Comparison of ENCODE assay signal across 17 cellular contexts in genomic region chr1:32197074-32197473, GRCh38. TPM values are rescaled to one million over a fixed set of nuclear protein-coding genes. Genes with fewer than 3 reads are reported as not detected.
DNase-seq lines count a peak whose midpoint lies in the region; ATAC-seq and TF ChIP-seq lines count a peak whose summit lies in the region.
"Had no signal": no experiment of that assay in that cellular context is flagged by ENCODE, and none has a peak within 500 bp of the region (broad histone marks: within the 10 kb centered on the region; RNA-seq: fewer than 3 reads in every experiment).

No MANE protein-coding gene starts in this region.

- 76 to 94% (median 93%) methylated on average over 1 of the region's 1 CpG for WGBS in psoas muscle, 3 donors

- H3K79me2 ChIP-seq in Loucy (ENCODE audit: insufficient read depth, low read length): peaks cover 5% of the 10 kb centered on the region; the same call in 1 of the 2 replicates

- H3K27me3 Mint-ChIP-seq in T-helper 1 cell treated with Interleukin-12 subunit alpha and Interleukin-12 subunit beta and Interleukin-4 antibody, amounts not matched to agents 30 μg/mL and 1 μg/mL, for 36 hours (ENCODE audit: low read depth): no peaks in the 10 kb centered on the region
- peaks cover 0 to 7% (median 6%) of the 10 kb centered on the region in 3 donors for H3K27me3 Mint-ChIP-seq in CD14-positive monocyte (ENCODE audit: low read depth in 3 of 3)

- peak overlapping the region; percentile 65 for H3K4me2 ChIP-seq in Loucy (ENCODE audit: low read depth, low read length, poor library complexity, severe bottlenecking)
- H3K4me2 ChIP-seq: A549 had no signal

- H3K9me3 Mint-ChIP-seq in T-helper 1 cell treated with Interleukin-12 subunit alpha and Interleukin-12 subunit beta and Interleukin-4 antibody, amounts not matched to agents 30 μg/mL and 1 μg/mL, for 36 hours: no peaks in the 10 kb centered on the region
- H3K9me3 Mint-ChIP-seq in CD14-positive monocyte: peaks cover 0 to 1% (median 0%) of the 10 kb centered on the region in 7 donors

- H3K36me3 ChIP-seq in Loucy (ENCODE audit: insufficient read depth, low read length): peaks cover 46% of the 10 kb centered on the region; the same call in 1 of the 2 replicates
- peaks cover 20 to 63% of the 10 kb centered on the region in 2 donors for H3K36me3 ChIP-seq in psoas muscle (ENCODE audit: insufficient read depth in 1 of 2, low read depth in 1 of 2)

- H3K27ac ChIP-seq in psoas muscle: peak overlapping the region; percentile 94
- H3K27ac ChIP-seq: A549, foreskin keratinocyte, transverse colon had no signal

- H3K4me3 Mint-ChIP-seq in T-helper 1 cell treated with Interleukin-12 subunit alpha and Interleukin-12 subunit beta and Interleukin-4 antibody, amounts not matched to agents 30 μg/mL and 1 μg/mL, for 36 hours: no peak overlapping the region
- H3K4me3 Mint-ChIP-seq in CD14-positive monocyte: no peak overlapping the region

- H4K20me1 ChIP-seq in Loucy (ENCODE audit: insufficient read depth, low read length, poor library complexity, severe bottlenecking): peaks cover 54% of the 10 kb centered on the region

- DNase-seq in T-helper 1 cell (no peak), glomerular visceral epithelial cell (ENCODE audit: extremely low spot score) (peak; percentile 30), psoas muscle (peak in 1 of 2 donors; percentile 38), CD14-positive monocyte (ENCODE audit: low spot score) (no peak), occipital lobe (lab: John Stamatoyannopoulos, UW) (no peak)
- no peak for DNase-seq in stimulated activated CD4-positive, alpha-beta T cell treated with anti-CD3 and anti-CD28 coated beads, Interleukin-12 subunit alpha, Interleukin-12 subunit beta, amount 100 ng/mL, for 4 hours
- DNase-seq: activated CD8-positive, alpha-beta memory T cell treated with anti-CD3 and anti-CD28 coated beads for 24 hours; activated naive CD4-positive, alpha-beta T cell; central memory CD4-positive, alpha-beta T cell; foreskin keratinocyte; SHP77 treated with DMSO at 0.1 percent for 48 hours; stimulated activated CD4-positive, alpha-beta T cell treated with anti-CD3 and anti-CD28 coated beads, Interleukin-2, amount 100 ng/mL, for 24 hours; stimulated activated CD8-positive, alpha-beta memory T cell treated with anti-CD3 and anti-CD28 coated beads, Interleukin-4, amount 100 ng/mL, for 48 hours; transverse colon had no signal

- intact Hi-C loops in psoas muscle (cut with DNase I) (no loop called here), CD14-positive monocyte (cut with micrococcal nuclease) (no loop called here)

- H2AFZ ChIP-seq in Loucy (ENCODE audit: low read length): no peak overlapping the region

- H3K9me3 ChIP-seq in Loucy (ENCODE audit: insufficient read depth, low read depth, low read length) (no peaks in the 10 kb centered on the region), psoas muscle (no peaks in the 10 kb centered on the region)
- H3K9me3 ChIP-seq: A549, transverse colon had no signal

- H3K9ac ChIP-seq in Loucy (ENCODE audit: low read depth, low read length, poor library complexity, severe bottlenecking): no peak overlapping the region

- peaks cover 7% of the 10 kb centered on the region; the same call in 1 of the 2 replicates for H3F3A ChIP-seq in Loucy (ENCODE audit: low read depth)

- no peak for TF ChIP-seq CTCF in Loucy (conservative IDR thresholded peaks at IDR 0.05; ENCODE audit: low read length)
- TF ChIP-seq CTCF in psoas muscle (IDR thresholded peaks at IDR 0.05): no peak
- TF ChIP-seq CTCF in CD14-positive monocyte (IDR thresholded peaks at IDR 0.05): no peak

- no peak for ATAC-seq in psoas muscle
- ATAC-seq: A549, foreskin keratinocyte had no signal

- H3K4me1 Mint-ChIP-seq in T-helper 1 cell treated with Interleukin-12 subunit alpha and Interleukin-12 subunit beta and Interleukin-4 antibody, amounts not matched to agents 30 μg/mL and 1 μg/mL, for 36 hours (ENCODE audit: low read depth): peaks cover 60% of the 10 kb centered on the region
- peaks cover 23% of the 10 kb centered on the region for H3K4me1 Mint-ChIP-seq in CD14-positive monocyte

- no peaks in the 10 kb centered on the region for H3K9me2 ChIP-seq in Loucy (replicated peaks; ENCODE audit: low read depth, low read length)

- H3K27ac Mint-ChIP-seq in T-helper 1 cell treated with Interleukin-12 subunit alpha and Interleukin-12 subunit beta and Interleukin-4 antibody, amounts not matched to agents 30 μg/mL and 1 μg/mL, for 36 hours: peak overlapping the region; percentile 55
- H3K27ac Mint-ChIP-seq in CD14-positive monocyte: peak overlapping the region in 3 of 7 donors; percentile 29 to 75 (median 64)

- H3K4me3 ChIP-seq in Loucy (ENCODE audit: low read length, poor library complexity, severe bottlenecking): no peak overlapping the region
- H3K4me3 ChIP-seq in psoas muscle: no peak overlapping the region
- H3K4me3 ChIP-seq: A549, transverse colon had no signal

- H3K27me3 ChIP-seq in Loucy (ENCODE audit: insufficient read depth, low read length, poor library complexity, severe bottlenecking) (no peaks in the 10 kb centered on the region), psoas muscle (ENCODE audit: insufficient read depth in 3 of 3, low read length in 2 of 3) (no peaks in the 10 kb centered on the region)
- H3K27me3 ChIP-seq: foreskin keratinocyte, transverse colon had no signal

- peaks cover 55% of the 10 kb centered on the region for H3K36me3 Mint-ChIP-seq in T-helper 1 cell treated with Interleukin-12 subunit alpha and Interleukin-12 subunit beta and Interleukin-4 antibody, amounts not matched to agents 30 μg/mL and 1 μg/mL, for 36 hours (ENCODE audit: low read depth)
- H3K36me3 Mint-ChIP-seq in CD14-positive monocyte: peaks cover 57 to 62% of the 10 kb centered on the region in 2 donors

- H3K4me1 ChIP-seq in Loucy (ENCODE audit: insufficient read depth, low read length, poor library complexity, severe bottlenecking) (peaks cover 43% of the 10 kb centered on the region), psoas muscle (peaks cover 52% of the 10 kb centered on the region)

RNA-seq across cellular contexts. Expression of gene CCDC28B, which starts 3.3 kb away (rescaled TPM):
- total RNA-seq in psoas muscle: 10 to 100 TPM; 38.7 to 69.2 (median 51.3) TPM
- polyA plus RNA-seq in psoas muscle: 10 to 100 TPM; 22.2 to 63.6 (median 44.3) TPM
- polyA plus RNA-seq in CD14-positive monocyte: 1 to 10 TPM; 3.7 to 5.6 TPM
- 31.7 TPM for total RNA-seq in occipital lobe

RNA-seq across cellular contexts. Expression of gene IQCC, which starts 8.4 kb away (rescaled TPM):
- total RNA-seq in psoas muscle (1 to 10 TPM in 1 of 4 donors, under 1 TPM in 3; 0.24 to 1.1 (median 0.59) TPM), occipital lobe (2.3 TPM)
- polyA plus RNA-seq in psoas muscle (1 to 10 TPM in 1 of 3 donors, under 1 TPM in 2; 0.46 to 1.2 (median 0.69) TPM), CD14-positive monocyte (under 1 TPM; 0.18 to 0.31 TPM)

RNA-seq across cellular contexts. Expression of gene DCDC2B, which starts 11.8 kb away (rescaled TPM):
- total RNA-seq in psoas muscle (not detected), occipital lobe (not detected)
- polyA plus RNA-seq in psoas muscle (under 1 TPM in 1 of 3 donors, not detected in 2; 0.04 TPM), CD14-positive monocyte (not detected)
- total RNA-seq: foreskin keratinocyte, transverse colon had no signal
- polyA plus RNA-seq: A549, foreskin keratinocyte had no signal

RNA-seq across cellular contexts. Expression of gene TXLNA, which starts 17.6 kb away (rescaled TPM):
- 10 to 100 TPM; 12.9 to 21.5 (median 19.7) TPM for total RNA-seq in psoas muscle
- polyA plus RNA-seq in psoas muscle: 10 to 100 TPM in 2 of 3 donors, 1 to 10 TPM in 1; 8.0 to 15.7 (median 12.6) TPM
- polyA plus RNA-seq in CD14-positive monocyte: 10 to 100 TPM; 12.3 to 14.4 TPM
- total RNA-seq in occipital lobe: 21.1 TPM

RNA-seq across cellular contexts. Expression of gene TMEM234, which starts 25.1 kb away (rescaled TPM):
- 1 to 10 TPM; 2.6 to 7.7 (median 4.5) TPM for total RNA-seq in psoas muscle
- polyA plus RNA-seq in psoas muscle: 1 to 10 TPM; 4.6 to 9.8 (median 7.1) TPM
- 10 to 100 TPM; 12.8 to 14.5 TPM for polyA plus RNA-seq in CD14-positive monocyte
- 9.8 TPM for total RNA-seq in occipital lobe
